1 cellular context compared by ENCODE assay signal in genomic region chr1:163321311-163322305, GRCh38.
A peak's percentile ranks its signal among the peaks of the same experiment; 100 is the strongest.
TF ChIP-seq lines count a peak whose summit lies in the region.

TSS of gene NUF2 (plus strand) at chr1:163321954. CDS start at chr1:163326052, 4,098 bp downstream.

TF ChIP-seq in GM12878, 131 proteins besides CTCF, POLR2A, EP300 and RAD21 (continued from another document and continues in another):
- no peak for TF ChIP-seq PRDM15 (CRISPR knock-in tag; IDR thresholded peaks at IDR 0.05)
- TF ChIP-seq, protein P1, sequence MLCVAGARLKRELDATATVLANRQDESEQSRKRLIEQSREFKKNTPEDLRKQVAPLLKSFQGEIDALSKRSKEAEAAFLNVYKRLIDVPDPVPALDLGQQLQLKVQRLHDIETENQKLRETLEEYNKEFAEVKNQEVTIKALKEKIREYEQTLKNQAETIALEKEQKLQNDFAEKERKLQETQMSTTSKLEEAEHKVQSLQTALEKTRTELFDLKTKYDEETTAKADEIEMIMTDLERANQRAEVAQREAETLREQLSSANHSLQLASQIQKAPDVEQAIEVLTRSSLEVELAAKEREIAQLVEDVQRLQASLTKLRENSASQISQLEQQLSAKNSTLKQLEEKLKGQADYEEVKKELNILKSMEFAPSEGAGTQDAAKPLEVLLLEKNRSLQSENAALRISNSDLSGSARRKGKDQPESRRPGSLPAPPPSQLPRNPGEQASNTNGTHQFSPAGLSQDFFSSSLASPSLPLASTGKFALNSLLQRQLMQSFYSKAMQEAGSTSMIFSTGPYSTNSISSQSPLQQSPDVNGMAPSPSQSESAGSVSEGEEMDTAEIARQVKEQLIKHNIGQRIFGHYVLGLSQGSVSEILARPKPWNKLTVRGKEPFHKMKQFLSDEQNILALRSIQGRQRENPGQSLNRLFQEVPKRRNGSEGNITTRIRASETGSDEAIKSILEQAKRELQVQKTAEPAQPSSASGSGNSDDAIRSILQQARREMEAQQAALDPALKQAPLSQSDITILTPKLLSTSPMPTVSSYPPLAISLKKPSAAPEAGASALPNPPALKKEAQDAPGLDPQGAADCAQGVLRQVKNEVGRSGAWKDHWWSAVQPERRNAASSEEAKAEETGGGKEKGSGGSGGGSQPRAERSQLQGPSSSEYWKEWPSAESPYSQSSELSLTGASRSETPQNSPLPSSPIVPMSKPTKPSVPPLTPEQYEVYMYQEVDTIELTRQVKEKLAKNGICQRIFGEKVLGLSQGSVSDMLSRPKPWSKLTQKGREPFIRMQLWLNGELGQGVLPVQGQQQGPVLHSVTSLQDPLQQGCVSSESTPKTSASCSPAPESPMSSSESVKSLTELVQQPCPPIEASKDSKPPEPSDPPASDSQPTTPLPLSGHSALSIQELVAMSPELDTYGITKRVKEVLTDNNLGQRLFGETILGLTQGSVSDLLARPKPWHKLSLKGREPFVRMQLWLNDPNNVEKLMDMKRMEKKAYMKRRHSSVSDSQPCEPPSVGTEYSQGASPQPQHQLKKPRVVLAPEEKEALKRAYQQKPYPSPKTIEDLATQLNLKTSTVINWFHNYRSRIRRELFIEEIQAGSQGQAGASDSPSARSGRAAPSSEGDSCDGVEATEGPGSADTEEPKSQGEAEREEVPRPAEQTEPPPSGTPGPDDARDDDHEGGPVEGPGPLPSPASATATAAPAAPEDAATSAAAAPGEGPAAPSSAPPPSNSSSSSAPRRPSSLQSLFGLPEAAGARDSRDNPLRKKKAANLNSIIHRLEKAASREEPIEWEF (IDR thresholded peaks at IDR 0.05; ENCODE audit: insufficient replicate concordance, low read depth, low read length), result no peak
- TF ChIP-seq MTA3 (IDR thresholded peaks at IDR 0.05; ENCODE audit: borderline replicate concordance, low read length), result peak; percentile 85; the same call in 1 of the 2 replicates
- peak; percentile 89 for TF ChIP-seq MEF2A (IDR thresholded peaks at IDR 0.05; ENCODE audit: insufficient read depth, low read depth, low read length)
- TF ChIP-seq SMAD1 (IDR thresholded peaks at IDR 0.05; ENCODE audit: low read depth, partially characterized antibody), result peak; percentile 8
- peak; percentile 100 for TF ChIP-seq SIN3A (IDR thresholded peaks at IDR 0.05; ENCODE audit: low read depth, low read length)
- TF ChIP-seq JUNB (IDR thresholded peaks at IDR 0.05), result no peak; the same call in 1 of the 2 replicates
- TF ChIP-seq, protein P2, sequence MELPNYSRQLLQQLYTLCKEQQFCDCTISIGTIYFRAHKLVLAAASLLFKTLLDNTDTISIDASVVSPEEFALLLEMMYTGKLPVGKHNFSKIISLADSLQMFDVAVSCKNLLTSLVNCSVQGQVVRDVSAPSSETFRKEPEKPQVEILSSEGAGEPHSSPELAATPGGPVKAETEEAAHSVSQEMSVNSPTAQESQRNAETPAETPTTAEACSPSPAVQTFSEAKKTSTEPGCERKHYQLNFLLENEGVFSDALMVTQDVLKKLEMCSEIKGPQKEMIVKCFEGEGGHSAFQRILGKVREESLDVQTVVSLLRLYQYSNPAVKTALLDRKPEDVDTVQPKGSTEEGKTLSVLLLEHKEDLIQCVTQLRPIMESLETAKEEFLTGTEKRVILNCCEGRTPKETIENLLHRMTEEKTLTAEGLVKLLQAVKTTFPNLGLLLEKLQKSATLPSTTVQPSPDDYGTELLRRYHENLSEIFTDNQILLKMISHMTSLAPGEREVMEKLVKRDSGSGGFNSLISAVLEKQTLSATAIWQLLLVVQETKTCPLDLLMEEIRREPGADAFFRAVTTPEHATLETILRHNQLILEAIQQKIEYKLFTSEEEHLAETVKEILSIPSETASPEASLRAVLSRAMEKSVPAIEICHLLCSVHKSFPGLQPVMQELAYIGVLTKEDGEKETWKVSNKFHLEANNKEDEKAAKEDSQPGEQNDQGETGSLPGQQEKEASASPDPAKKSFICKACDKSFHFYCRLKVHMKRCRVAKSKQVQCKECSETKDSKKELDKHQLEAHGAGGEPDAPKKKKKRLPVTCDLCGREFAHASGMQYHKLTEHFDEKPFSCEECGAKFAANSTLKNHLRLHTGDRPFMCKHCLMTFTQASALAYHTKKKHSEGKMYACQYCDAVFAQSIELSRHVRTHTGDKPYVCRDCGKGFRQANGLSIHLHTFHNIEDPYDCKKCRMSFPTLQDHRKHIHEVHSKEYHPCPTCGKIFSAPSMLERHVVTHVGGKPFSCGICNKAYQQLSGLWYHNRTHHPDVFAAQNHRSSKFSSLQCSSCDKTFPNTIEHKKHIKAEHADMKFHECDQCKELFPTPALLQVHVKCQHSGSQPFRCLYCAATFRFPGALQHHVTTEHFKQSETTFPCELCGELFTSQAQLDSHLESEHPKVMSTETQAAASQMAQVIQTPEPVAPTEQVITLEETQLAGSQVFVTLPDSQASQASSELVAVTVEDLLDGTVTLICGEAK (IDR thresholded peaks at IDR 0.05; ENCODE audit: borderline replicate concordance), result peak; percentile 99
- peak; percentile 100 for TF ChIP-seq WRNIP1 (IDR thresholded peaks at IDR 0.05; ENCODE audit: borderline replicate concordance, low read depth, low read length)
- TF ChIP-seq POLR2AphosphoS5 (IDR thresholded peaks at IDR 0.05; ENCODE audit: low read length), result peak; percentile 87
- TF ChIP-seq CEBPZ (IDR thresholded peaks at IDR 0.05; ENCODE audit: low read depth, low read length), result peak; percentile 55
- peak; percentile 89 to 93 for TF ChIP-seq IKZF2 (IDR thresholded peaks at IDR 0.05)
- TF ChIP-seq, protein P3, sequence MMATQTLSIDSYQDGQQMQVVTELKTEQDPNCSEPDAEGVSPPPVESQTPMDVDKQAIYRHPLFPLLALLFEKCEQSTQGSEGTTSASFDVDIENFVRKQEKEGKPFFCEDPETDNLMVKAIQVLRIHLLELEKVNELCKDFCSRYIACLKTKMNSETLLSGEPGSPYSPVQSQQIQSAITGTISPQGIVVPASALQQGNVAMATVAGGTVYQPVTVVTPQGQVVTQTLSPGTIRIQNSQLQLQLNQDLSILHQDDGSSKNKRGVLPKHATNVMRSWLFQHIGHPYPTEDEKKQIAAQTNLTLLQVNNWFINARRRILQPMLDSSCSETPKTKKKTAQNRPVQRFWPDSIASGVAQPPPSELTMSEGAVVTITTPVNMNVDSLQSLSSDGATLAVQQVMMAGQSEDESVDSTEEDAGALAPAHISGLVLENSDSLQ (IDR thresholded peaks at IDR 0.05), result peak; percentile 92
- TF ChIP-seq HDGF (IDR thresholded peaks at IDR 0.05), result no peak
- TF ChIP-seq, protein P4, sequence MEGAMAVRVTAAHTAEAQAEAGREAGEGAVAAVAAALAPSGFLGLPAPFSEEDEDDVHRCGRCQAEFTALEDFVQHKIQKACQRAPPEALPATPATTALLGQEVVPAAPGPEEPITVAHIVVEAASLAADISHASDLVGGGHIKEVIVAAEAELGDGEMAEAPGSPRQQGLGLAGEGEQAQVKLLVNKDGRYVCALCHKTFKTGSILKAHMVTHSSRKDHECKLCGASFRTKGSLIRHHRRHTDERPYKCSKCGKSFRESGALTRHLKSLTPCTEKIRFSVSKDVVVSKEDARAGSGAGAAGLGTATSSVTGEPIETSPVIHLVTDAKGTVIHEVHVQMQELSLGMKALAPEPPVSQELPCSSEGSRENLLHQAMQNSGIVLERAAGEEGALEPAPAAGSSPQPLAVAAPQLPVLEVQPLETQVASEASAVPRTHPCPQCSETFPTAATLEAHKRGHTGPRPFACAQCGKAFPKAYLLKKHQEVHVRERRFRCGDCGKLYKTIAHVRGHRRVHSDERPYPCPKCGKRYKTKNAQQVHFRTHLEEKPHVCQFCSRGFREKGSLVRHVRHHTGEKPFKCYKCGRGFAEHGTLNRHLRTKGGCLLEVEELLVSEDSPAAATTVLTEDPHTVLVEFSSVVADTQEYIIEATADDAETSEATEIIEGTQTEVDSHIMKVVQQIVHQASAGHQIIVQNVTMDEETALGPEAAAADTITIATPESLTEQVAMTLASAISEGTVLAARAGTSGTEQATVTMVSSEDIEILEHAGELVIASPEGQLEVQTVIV (IDR thresholded peaks at IDR 0.05; ENCODE audit: borderline replicate concordance, partially characterized antibody), result no peak
- no peak for TF ChIP-seq KDM1A (IDR thresholded peaks at IDR 0.05; ENCODE audit: borderline replicate concordance)
- peak; percentile 76 for TF ChIP-seq SREBF2 (IDR thresholded peaks at IDR 0.05; ENCODE audit: low read length)
- TF ChIP-seq ZNF207 (IDR thresholded peaks at IDR 0.05; ENCODE audit: borderline replicate concordance), result peak; percentile 100
- TF ChIP-seq BCL11A (IDR thresholded peaks at IDR 0.05; ENCODE audit: low read depth, low read length), result peak; percentile 70; the same call in 1 of the 2 replicates
- TF ChIP-seq NFYA (IDR thresholded peaks at IDR 0.05; ENCODE audit: borderline replicate concordance, low read depth, low read length), result no peak
- TF ChIP-seq SMC3 (IDR thresholded peaks at IDR 0.05; ENCODE audit: borderline replicate concordance, low read length), result no peak
- peak; percentile 49; the same call in 1 of the 2 replicates for TF ChIP-seq JUND (IDR thresholded peaks at IDR 0.05; ENCODE audit: low read depth, low read length)
- peak; percentile 94 for TF ChIP-seq TCF12 (IDR thresholded peaks at IDR 0.05; ENCODE audit: low read depth, low read length)
- TF ChIP-seq FOXK2 (IDR thresholded peaks at IDR 0.05), result peak; percentile 85
- no peak for TF ChIP-seq FOS (IDR thresholded peaks at IDR 0.05; ENCODE audit: borderline replicate concordance, extremely low read depth, insufficient read length)
- peak; percentile 35; the same call in 1 of the 2 replicates for TF ChIP-seq SPI1 (IDR thresholded peaks at IDR 0.05; ENCODE audit: borderline replicate concordance, insufficient read depth, low read depth, low read length)
- TF ChIP-seq RBBP5 (conservative IDR thresholded peaks at IDR 0.05), result no peak
- TF ChIP-seq USF2 (IDR thresholded peaks at IDR 0.05; ENCODE audit: borderline replicate concordance, low read depth, low read length), result no peak
- peak; percentile 99 for TF ChIP-seq RELA (IDR thresholded peaks at IDR 0.05; ENCODE audit: borderline replicate concordance, partially characterized antibody)
- peak; percentile 47; the same call in 1 of the 2 replicates for TF ChIP-seq NFIC (IDR thresholded peaks at IDR 0.05; ENCODE audit: low read depth, low read length)
- peak; percentile 80; the same call in 1 of the 2 replicates for TF ChIP-seq DPF2 (IDR thresholded peaks at IDR 0.05)
